In the genomic region with DNA sequence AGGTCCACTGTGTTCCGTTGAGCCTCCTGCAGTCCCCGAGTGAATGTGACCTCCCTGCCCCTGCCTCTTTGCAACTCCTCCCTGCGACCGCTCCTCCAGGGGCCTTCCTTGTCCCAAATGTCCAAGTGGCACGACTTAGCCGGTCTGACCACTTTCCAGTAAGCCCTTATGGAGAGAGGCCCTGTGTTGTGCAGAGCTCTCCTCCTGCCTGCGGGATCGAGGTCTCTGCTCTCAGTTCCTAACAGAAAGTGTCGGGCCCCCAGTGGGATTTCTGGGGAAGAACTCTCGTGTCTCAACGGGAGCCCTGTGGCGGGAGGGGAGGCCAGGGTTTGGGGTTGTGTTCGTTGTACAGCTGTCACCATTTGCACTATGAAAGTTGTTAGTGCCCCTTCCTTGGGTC, we compare ENCODE assay signal across 8 cellular contexts.
DNase-seq lines count a peak whose midpoint lies in the region; TF ChIP-seq lines count a peak whose summit lies in the region.

No MANE protein-coding gene starts in this region.

- WGBS in smooth muscle cell (ENCODE audit: low lambda C conversion rate): 30% methylated on average over 13 of the region's 13 CpGs

- peaks cover 4% of the 10 kb centered on the region for H3F3A ChIP-seq in smooth muscle cell (ENCODE audit: low read depth)

- H4K20me1 ChIP-seq in smooth muscle cell (ENCODE audit: low read depth): peaks cover 86% of the 10 kb centered on the region

- H3K4me3 ChIP-seq in HUES6 (ENCODE audit: low read depth, low read length) (peak overlapping the region; percentile 75), iPS-20b (ENCODE audit: low read length) (peak overlapping the region; percentile 81), smooth muscle cell (peak overlapping the region; percentile 69)

- no peak overlapping the region for H3K27ac ChIP-seq in HUES6 (ENCODE audit: low read depth, low read length)
- peak overlapping the region; percentile 14 for H3K27ac ChIP-seq in iPS-20b (ENCODE audit: low read length)
- peak overlapping the region; percentile 81 for H3K27ac ChIP-seq in smooth muscle cell (ENCODE audit: low read depth)

- H3K27ac Mint-ChIP-seq in activated T-helper 2 cell treated with anti-CD3 and anti-CD28 coated beads, Interferon-gamma antibody, Interleukin-2, Interleukin-4, amounts not matched to agents 10 μg/mL and 5 μg/mL and 100 μg/mL, durations not matched to agents 14 hours and 24 hours and 36 hours: peak overlapping the region; percentile 74

- DNase-seq in activated T-helper 2 cell treated with anti-CD3 and anti-CD28 coated beads, Interferon-gamma antibody, Interleukin-2, Interleukin-4, amounts not matched to agents 10 μg/mL and 5 μg/mL and 100 μg/mL, durations not matched to agents 14 hours and 24 hours and 36 hours (ENCODE audit: low spot score): no peak
- DNase-seq in smooth muscle cell (lab: John Stamatoyannopoulos, UW; ENCODE audit: unreplicated experiment) (no peak), SHP77 (lab: John Stamatoyannopoulos, UW) (no peak), foreskin melanocyte (no peak), activated gamma-delta T cell (lab: John Stamatoyannopoulos, UW) (no peak), SKM-1 (lab: John Stamatoyannopoulos, UW; ENCODE audit: unreplicated experiment) (no peak)

- no peaks in the 10 kb centered on the region for H3K36me3 ChIP-seq in HUES6 (ENCODE audit: control insufficient read depth, insufficient read depth, low read length)
- no peaks in the 10 kb centered on the region for H3K36me3 ChIP-seq in iPS-20b (ENCODE audit: insufficient read depth, low read depth, low read length)
- H3K36me3 ChIP-seq in smooth muscle cell (ENCODE audit: low read depth): no peaks in the 10 kb centered on the region

- H3K4me1 Mint-ChIP-seq in activated T-helper 2 cell treated with anti-CD3 and anti-CD28 coated beads, Interferon-gamma antibody, Interleukin-2, Interleukin-4, amounts not matched to agents 10 μg/mL and 5 μg/mL and 100 μg/mL, durations not matched to agents 14 hours and 24 hours and 36 hours (ENCODE audit: low read depth): peaks cover 56% of the 10 kb centered on the region

- no peak for TF ChIP-seq CTCF in smooth muscle cell (IDR thresholded peaks at IDR 0.05; ENCODE audit: borderline replicate concordance, insufficient read depth, poor library complexity, severe bottlenecking)

- H3K4me1 ChIP-seq in HUES6 (ENCODE audit: control insufficient read depth, insufficient read depth, low read length): peaks cover 71% of the 10 kb centered on the region
- H3K4me1 ChIP-seq in iPS-20b (ENCODE audit: insufficient read depth, low read length): peaks cover 38% of the 10 kb centered on the region
- H3K4me1 ChIP-seq in smooth muscle cell (ENCODE audit: low read depth): peaks cover 52% of the 10 kb centered on the region

- no peaks in the 10 kb centered on the region for H3K9me3 Mint-ChIP-seq in activated T-helper 2 cell treated with anti-CD3 and anti-CD28 coated beads, Interferon-gamma antibody, Interleukin-2, Interleukin-4, amounts not matched to agents 10 μg/mL and 5 μg/mL and 100 μg/mL, durations not matched to agents 14 hours and 24 hours and 36 hours

- H3K79me2 ChIP-seq in smooth muscle cell (ENCODE audit: low read depth): peaks cover 82% of the 10 kb centered on the region

- no peaks in the 10 kb centered on the region for H3K27me3 ChIP-seq in HUES6 (ENCODE audit: control insufficient read depth, insufficient read depth, low read length)
- H3K27me3 ChIP-seq in iPS-20b (ENCODE audit: insufficient read depth, low read length): no peaks in the 10 kb centered on the region
- H3K27me3 ChIP-seq in smooth muscle cell (ENCODE audit: low read depth): no peaks in the 10 kb centered on the region

- intact Hi-C loops in activated T-helper 2 cell treated with anti-CD3 and anti-CD28 coated beads, Interferon-gamma antibody, Interleukin-2, Interleukin-4, amounts not matched to agents 10 μg/mL and 5 μg/mL and 100 μg/mL, durations not matched to agents 14 hours and 24 hours and 36 hours (cut with micrococcal nuclease): loop anchor here (10.0 kb wide), 1 partner anchor 580 kb away; a partner anchor contains a TSS

- H3K9me3 ChIP-seq in HUES6 (ENCODE audit: control insufficient read depth, insufficient read depth, low read depth, low read length) (no peaks in the 10 kb centered on the region), iPS-20b (ENCODE audit: insufficient read depth, low read depth, low read length) (no peaks in the 10 kb centered on the region), smooth muscle cell (replicated peaks; ENCODE audit: low read depth) (no peaks in the 10 kb centered on the region)

- no peaks in the 10 kb centered on the region for H3K27me3 Mint-ChIP-seq in activated T-helper 2 cell treated with anti-CD3 and anti-CD28 coated beads, Interferon-gamma antibody, Interleukin-2, Interleukin-4, amounts not matched to agents 10 μg/mL and 5 μg/mL and 100 μg/mL, durations not matched to agents 14 hours and 24 hours and 36 hours (ENCODE audit: low read depth)

- H3K4me3 Mint-ChIP-seq in activated T-helper 2 cell treated with anti-CD3 and anti-CD28 coated beads, Interferon-gamma antibody, Interleukin-2, Interleukin-4, amounts not matched to agents 10 μg/mL and 5 μg/mL and 100 μg/mL, durations not matched to agents 14 hours and 24 hours and 36 hours (ENCODE audit: low read depth): peak overlapping the region; percentile 88

- peak overlapping the region; percentile 5 for H3K9ac ChIP-seq in HUES6 (ENCODE audit: low read length)
- peak overlapping the region; percentile 48; the same call in 1 of the 2 replicates for H3K9ac ChIP-seq in iPS-20b (ENCODE audit: low read depth, low read length)
- H3K9ac ChIP-seq in smooth muscle cell (ENCODE audit: low read depth): no peak overlapping the region

- H3K36me3 Mint-ChIP-seq in activated T-helper 2 cell treated with anti-CD3 and anti-CD28 coated beads, Interferon-gamma antibody, Interleukin-2, Interleukin-4, amounts not matched to agents 10 μg/mL and 5 μg/mL and 100 μg/mL, durations not matched to agents 14 hours and 24 hours and 36 hours (ENCODE audit: low read depth): peaks cover 18% of the 10 kb centered on the region

- no peak overlapping the region for H2AFZ ChIP-seq in smooth muscle cell (ENCODE audit: low read depth)

- peak overlapping the region; percentile 87 for H3K4me2 ChIP-seq in smooth muscle cell
